Comparison of ENCODE assay signal across 1 cellular context in the genomic region with DNA sequence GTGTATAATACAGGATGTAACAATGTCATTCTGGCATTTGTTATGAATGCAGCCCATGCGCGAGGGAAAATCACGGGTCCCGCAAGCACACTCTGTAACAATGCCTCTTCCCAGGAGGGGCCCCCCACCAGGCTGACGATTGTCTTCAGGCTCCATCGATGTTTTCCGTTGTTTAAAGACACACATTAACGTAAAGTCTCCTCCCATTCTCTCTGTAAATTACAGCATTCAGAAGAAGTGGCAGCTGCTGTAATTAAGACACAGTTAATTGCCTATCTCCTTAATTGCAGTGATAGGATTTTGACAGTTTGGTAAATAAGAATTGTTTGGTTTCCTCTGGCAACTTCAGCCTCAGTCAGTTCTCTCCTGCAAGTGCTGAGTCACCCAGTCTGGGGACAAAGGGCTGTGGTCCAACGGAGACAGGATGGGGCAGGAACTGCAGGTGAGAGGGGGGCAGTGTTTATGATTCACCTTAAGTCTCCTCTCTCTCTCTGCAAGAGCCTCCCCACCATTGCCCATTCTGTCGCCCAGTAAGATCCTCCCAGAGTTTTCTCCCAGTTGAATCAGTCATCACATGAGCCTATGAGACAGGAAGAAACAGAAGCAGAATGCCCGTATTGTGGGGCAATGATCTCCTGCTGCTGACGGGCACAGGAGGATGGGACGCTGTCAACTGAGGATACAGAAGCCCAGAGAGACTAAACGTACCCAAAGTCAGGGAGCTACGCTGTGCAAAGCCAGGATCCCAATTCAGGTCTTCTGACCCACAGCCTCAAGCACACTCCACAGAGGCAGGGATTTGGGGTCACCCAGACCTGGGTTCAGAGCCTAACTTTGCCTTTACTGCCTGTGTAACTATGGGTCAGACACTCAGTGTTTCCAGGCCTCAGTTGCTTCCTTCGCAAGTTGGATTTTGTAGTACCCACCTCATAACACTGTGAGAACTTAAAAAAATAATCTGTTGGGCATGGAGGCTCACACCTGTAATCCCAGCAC.
TF ChIP-seq lines count a peak whose summit lies in the region.

No MANE protein-coding gene starts in this region.

TF ChIP-seq in K562, 482 proteins besides CTCF, POLR2A, EP300 and RAD21 (continued from another document and continues in another):
- TF ChIP-seq MYBL2 (IDR thresholded peaks at IDR 0.05; ENCODE audit: low read depth) (no peak), MYBL2 (CRISPR knock-in tag; IDR thresholded peaks at IDR 0.05; ENCODE audit: borderline replicate concordance) (no peak), MEF2A (IDR thresholded peaks at IDR 0.05; ENCODE audit: control insufficient read depth, low read depth, low read length) (no peak), PML (IDR thresholded peaks at IDR 0.05; ENCODE audit: low read length) (no peak), KDM2B (CRISPR knock-in tag; IDR thresholded peaks at IDR 0.05) (no peak), ARID1B (IDR thresholded peaks at IDR 0.05) (peak; percentile 62; the same call in 1 of the 2 replicates), MAZ (CRISPR knock-in tag; conservative IDR thresholded peaks at IDR 0.05 in 1 of 2, IDR thresholded peaks at IDR 0.05 in 1 of 2) (0 out of 4 replicates have a peak, but pooled peaks of 1 of the 2 experiments have one; percentile 22), MTA2 (IDR thresholded peaks at IDR 0.05; ENCODE audit: low read depth) (peak; percentile 7; the same call in 1 of the 2 replicates), NR2F6 (CRISPR knock-in tag; IDR thresholded peaks at IDR 0.05) (no peak), L3MBTL2 (IDR thresholded peaks at IDR 0.05) (0 out of 2 replicates have a peak, but pooled peaks have one; percentile 18), ZNF830 (CRISPR knock-in tag; IDR thresholded peaks at IDR 0.05) (no peak), ZNF696 (CRISPR knock-in tag; conservative IDR thresholded peaks at IDR 0.05) (no peak), HMG20B (CRISPR knock-in tag; IDR thresholded peaks at IDR 0.05) (no peak), STAT5B (CRISPR knock-in tag; IDR thresholded peaks at IDR 0.05) (no peak), GTF2E2 (tag; IDR thresholded peaks at IDR 0.05) (no peak), ZEB2 (IDR thresholded peaks at IDR 0.05) (peak; percentile 91), MTA3 (IDR thresholded peaks at IDR 0.05; ENCODE audit: borderline replicate concordance) (peak; percentile 51), ZBTB7A (IDR thresholded peaks at IDR 0.05; ENCODE audit: borderline replicate concordance, control insufficient read depth, low read depth, low read length) (peak; percentile 53; the same call in 1 of the 2 replicates), KDM1A (IDR thresholded peaks at IDR 0.05) (peak; percentile 51 to 64; a peak in 2 of 4 replicates), ZNF23 (CRISPR knock-in tag; IDR thresholded peaks at IDR 0.05) (no peak), ASH1L (IDR thresholded peaks at IDR 0.05; ENCODE audit: borderline replicate concordance, low read depth, partially characterized antibody) (no peak), PHF8 (IDR thresholded peaks at IDR 0.05; ENCODE audit: borderline replicate concordance, low read length) (no peak), MCM7 (IDR thresholded peaks at IDR 0.05) (no peak), SRSF7 (optimal IDR thresholded peaks at IDR 0.05; ENCODE audit: low read depth, low read length) (no peak), TFAM (CRISPR knock-in tag; conservative IDR thresholded peaks at IDR 0.05) (no peak), FOXK2 (conservative IDR thresholded peaks at IDR 0.05 in 1 of 2, IDR thresholded peaks at IDR 0.05 in 1 of 2; ENCODE audit: low read depth in 2 of 2) (peak; percentile 40 to 50; a peak in 2 of 4 replicates), JUNB (CRISPR knock-in tag; conservative IDR thresholded peaks at IDR 0.05) (0 out of 2 replicates have a peak, but pooled peaks have one; percentile 3), NEUROD1 (IDR thresholded peaks at IDR 0.05; ENCODE audit: borderline replicate concordance, low read depth, low read length, partially characterized antibody) (peak; percentile 24), SMC3 (conservative IDR thresholded peaks at IDR 0.05; ENCODE audit: insufficient read depth, low read depth, low read length) (no peak), FOXJ3 (CRISPR knock-in tag; IDR thresholded peaks at IDR 0.05) (peak; percentile 65; the same call in 1 of the 2 replicates), DPF2 (IDR thresholded peaks at IDR 0.05) (peak; percentile 49; the same call in 1 of the 2 replicates), NR2C2 (CRISPR knock-in tag; IDR thresholded peaks at IDR 0.05) (no peak), NR2C2 (tag; IDR thresholded peaks at IDR 0.05) (peak; percentile 22; the same call in 1 of the 2 replicates), CTBP1 (IDR thresholded peaks at IDR 0.05; ENCODE audit: borderline replicate concordance) (peak; percentile 88), SMARCC2 (IDR thresholded peaks at IDR 0.05; ENCODE audit: low read depth) (no peak; the same call in 1 of the 2 replicates), MTA1 (IDR thresholded peaks at IDR 0.05; ENCODE audit: borderline replicate concordance) (peak; percentile 36; the same call in 1 of the 2 replicates), RCOR1 (IDR thresholded peaks at IDR 0.05; ENCODE audit: borderline replicate concordance in 1 of 2, low read depth in 2 of 2, low read length in 2 of 2) (peak in 1 of 2 experiments; percentile 69; a peak in 1 of 4 replicates), MAFK (IDR thresholded peaks at IDR 0.05; ENCODE audit: low read length) (peak; percentile 83), TAL1 (IDR thresholded peaks at IDR 0.05) (no peak), POU5F1 (IDR thresholded peaks at IDR 0.05; ENCODE audit: borderline replicate concordance, low read depth, low read length, partially characterized antibody) (no peak)
- TF ChIP-seq, protein P1, sequence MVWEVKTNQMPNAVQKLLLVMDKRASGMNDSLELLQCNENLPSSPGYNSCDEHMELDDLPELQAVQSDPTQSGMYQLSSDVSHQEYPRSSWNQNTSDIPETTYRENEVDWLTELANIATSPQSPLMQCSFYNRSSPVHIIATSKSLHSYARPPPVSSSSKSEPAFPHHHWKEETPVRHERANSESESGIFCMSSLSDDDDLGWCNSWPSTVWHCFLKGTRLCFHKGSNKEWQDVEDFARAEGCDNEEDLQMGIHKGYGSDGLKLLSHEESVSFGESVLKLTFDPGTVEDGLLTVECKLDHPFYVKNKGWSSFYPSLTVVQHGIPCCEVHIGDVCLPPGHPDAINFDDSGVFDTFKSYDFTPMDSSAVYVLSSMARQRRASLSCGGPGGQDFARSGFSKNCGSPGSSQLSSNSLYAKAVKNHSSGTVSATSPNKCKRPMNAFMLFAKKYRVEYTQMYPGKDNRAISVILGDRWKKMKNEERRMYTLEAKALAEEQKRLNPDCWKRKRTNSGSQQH (CRISPR knock-in tag; IDR thresholded peaks at IDR 0.05) = 0 out of 2 replicates have a peak, but pooled peaks have one; percentile 20
- TF ChIP-seq, protein P2, sequence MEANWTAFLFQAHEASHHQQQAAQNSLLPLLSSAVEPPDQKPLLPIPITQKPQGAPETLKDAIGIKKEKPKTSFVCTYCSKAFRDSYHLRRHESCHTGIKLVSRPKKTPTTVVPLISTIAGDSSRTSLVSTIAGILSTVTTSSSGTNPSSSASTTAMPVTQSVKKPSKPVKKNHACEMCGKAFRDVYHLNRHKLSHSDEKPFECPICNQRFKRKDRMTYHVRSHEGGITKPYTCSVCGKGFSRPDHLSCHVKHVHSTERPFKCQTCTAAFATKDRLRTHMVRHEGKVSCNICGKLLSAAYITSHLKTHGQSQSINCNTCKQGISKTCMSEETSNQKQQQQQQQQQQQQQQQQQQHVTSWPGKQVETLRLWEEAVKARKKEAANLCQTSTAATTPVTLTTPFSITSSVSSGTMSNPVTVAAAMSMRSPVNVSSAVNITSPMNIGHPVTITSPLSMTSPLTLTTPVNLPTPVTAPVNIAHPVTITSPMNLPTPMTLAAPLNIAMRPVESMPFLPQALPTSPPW (CRISPR knock-in tag; IDR thresholded peaks at IDR 0.05) = peak; percentile 44
- TF ChIP-seq, protein P3, sequence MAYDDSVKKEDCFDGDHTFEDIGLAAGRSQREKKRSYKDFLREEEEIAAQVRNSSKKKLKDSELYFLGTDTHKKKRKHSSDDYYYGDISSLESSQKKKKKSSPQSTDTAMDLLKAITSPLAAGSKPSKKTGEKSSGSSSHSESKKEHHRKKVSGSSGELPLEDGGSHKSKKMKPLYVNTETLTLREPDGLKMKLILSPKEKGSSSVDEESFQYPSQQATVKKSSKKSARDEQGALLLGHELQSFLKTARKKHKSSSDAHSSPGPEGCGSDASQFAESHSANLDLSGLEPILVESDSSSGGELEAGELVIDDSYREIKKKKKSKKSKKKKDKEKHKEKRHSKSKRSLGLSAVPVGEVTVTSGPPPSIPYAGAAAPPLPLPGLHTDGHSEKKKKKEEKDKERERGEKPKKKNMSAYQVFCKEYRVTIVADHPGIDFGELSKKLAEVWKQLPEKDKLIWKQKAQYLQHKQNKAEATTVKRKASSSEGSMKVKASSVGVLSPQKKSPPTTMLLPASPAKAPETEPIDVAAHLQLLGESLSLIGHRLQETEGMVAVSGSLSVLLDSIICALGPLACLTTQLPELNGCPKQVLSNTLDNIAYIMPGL (CRISPR knock-in tag; IDR thresholded peaks at IDR 0.05) = no peak
- TF ChIP-seq, protein P4, sequence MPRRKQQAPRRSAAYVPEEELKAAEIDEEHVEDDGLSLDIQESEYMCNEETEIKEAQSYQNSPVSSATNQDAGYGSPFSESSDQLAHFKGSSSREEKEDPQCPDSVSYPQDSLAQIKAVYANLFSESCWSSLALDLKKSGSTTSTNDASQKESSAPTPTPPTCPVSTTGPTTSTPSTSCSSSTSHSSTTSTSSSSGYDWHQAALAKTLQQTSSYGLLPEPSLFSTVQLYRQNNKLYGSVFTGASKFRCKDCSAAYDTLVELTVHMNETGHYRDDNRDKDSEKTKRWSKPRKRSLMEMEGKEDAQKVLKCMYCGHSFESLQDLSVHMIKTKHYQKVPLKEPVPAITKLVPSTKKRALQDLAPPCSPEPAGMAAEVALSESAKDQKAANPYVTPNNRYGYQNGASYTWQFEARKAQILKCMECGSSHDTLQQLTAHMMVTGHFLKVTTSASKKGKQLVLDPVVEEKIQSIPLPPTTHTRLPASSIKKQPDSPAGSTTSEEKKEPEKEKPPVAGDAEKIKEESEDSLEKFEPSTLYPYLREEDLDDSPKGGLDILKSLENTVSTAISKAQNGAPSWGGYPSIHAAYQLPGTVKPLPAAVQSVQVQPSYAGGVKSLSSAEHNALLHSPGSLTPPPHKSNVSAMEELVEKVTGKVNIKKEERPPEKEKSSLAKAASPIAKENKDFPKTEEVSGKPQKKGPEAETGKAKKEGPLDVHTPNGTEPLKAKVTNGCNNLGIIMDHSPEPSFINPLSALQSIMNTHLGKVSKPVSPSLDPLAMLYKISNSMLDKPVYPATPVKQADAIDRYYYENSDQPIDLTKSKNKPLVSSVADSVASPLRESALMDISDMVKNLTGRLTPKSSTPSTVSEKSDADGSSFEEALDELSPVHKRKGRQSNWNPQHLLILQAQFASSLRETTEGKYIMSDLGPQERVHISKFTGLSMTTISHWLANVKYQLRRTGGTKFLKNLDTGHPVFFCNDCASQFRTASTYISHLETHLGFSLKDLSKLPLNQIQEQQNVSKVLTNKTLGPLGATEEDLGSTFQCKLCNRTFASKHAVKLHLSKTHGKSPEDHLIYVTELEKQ (CRISPR knock-in tag; IDR thresholded peaks at IDR 0.05) = no peak
- TF ChIP-seq, protein P5, sequence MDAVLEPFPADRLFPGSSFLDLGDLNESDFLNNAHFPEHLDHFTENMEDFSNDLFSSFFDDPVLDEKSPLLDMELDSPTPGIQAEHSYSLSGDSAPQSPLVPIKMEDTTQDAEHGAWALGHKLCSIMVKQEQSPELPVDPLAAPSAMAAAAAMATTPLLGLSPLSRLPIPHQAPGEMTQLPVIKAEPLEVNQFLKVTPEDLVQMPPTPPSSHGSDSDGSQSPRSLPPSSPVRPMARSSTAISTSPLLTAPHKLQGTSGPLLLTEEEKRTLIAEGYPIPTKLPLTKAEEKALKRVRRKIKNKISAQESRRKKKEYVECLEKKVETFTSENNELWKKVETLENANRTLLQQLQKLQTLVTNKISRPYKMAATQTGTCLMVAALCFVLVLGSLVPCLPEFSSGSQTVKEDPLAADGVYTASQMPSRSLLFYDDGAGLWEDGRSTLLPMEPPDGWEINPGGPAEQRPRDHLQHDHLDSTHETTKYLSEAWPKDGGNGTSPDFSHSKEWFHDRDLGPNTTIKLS (IDR thresholded peaks at IDR 0.05; ENCODE audit: borderline replicate concordance, low read depth) = 0 out of 2 replicates have a peak, but pooled peaks have one; percentile 32
- TF ChIP-seq, protein P6, sequence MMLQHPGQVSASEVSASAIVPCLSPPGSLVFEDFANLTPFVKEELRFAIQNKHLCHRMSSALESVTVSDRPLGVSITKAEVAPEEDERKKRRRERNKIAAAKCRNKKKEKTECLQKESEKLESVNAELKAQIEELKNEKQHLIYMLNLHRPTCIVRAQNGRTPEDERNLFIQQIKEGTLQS (IDR thresholded peaks at IDR 0.05) = peak; percentile 71
- TF ChIP-seq, protein P6 (CRISPR knock-in tag; conservative IDR thresholded peaks at IDR 0.05) = no peak
- TF ChIP-seq, protein P7, sequence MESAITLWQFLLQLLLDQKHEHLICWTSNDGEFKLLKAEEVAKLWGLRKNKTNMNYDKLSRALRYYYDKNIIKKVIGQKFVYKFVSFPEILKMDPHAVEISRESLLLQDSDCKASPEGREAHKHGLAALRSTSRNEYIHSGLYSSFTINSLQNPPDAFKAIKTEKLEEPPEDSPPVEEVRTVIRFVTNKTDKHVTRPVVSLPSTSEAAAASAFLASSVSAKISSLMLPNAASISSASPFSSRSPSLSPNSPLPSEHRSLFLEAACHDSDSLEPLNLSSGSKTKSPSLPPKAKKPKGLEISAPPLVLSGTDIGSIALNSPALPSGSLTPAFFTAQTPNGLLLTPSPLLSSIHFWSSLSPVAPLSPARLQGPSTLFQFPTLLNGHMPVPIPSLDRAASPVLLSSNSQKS (CRISPR knock-in tag; IDR thresholded peaks at IDR 0.05) = no peak
